In genomic region chr17:80922580-80923160, GRCh38 we compare ENCODE assay signal across 26 cellular contexts.
"Had no signal": no experiment of that assay in that cellular context is flagged by ENCODE, and none has a peak within 500 bp of the region (broad histone marks: within the 10 kb centered on the region; RNA-seq: fewer than 3 reads in every experiment).

No MANE protein-coding gene starts in this region.

- H3K36me3 ChIP-seq: colonic mucosa, neural progenitor cell had no signal

- H3K9me3 ChIP-seq: adrenal gland, ascending aorta, colonic mucosa, esophagus squamous epithelium, gastrocnemius medialis, transverse colon, vagina had no signal

- H3K9me3 Mint-ChIP-seq: activated CD4-positive, alpha-beta T cell treated with anti-CD3 and anti-CD28 coated beads, Interleukin-2, amount 10 ng/mL, durations not matched to agents 7 days and 5 days; activated T-cell treated with anti-CD3 and anti-CD28 coated beads, Interleukin-2, amount 50 U/mL, for 72 hours; effector memory CD8-positive, alpha-beta T cell; naive thymus-derived CD4-positive, alpha-beta T cell; neural progenitor cell; stimulated activated naive CD8-positive, alpha-beta T cell treated with anti-CD3 and anti-CD28 coated beads, Interleukin-15, Interleukin-2, amounts not matched to agents 100 ng/mL and 50 ng/mL, for 24 hours had no signal

- H3K27me3 Mint-ChIP-seq: activated CD4-positive, alpha-beta T cell treated with anti-CD3 and anti-CD28 coated beads, Interleukin-2, amount 10 ng/mL, durations not matched to agents 7 days and 5 days; effector memory CD8-positive, alpha-beta T cell; naive thymus-derived CD4-positive, alpha-beta T cell; progenitor cell of endocrine pancreas; stimulated activated naive CD8-positive, alpha-beta T cell treated with anti-CD3 and anti-CD28 coated beads, Interleukin-15, Interleukin-2, amounts not matched to agents 100 ng/mL and 50 ng/mL, for 24 hours had no signal

- H3K4me3 Mint-ChIP-seq: activated CD4-positive, alpha-beta T cell treated with anti-CD3 and anti-CD28 coated beads, Interleukin-2, amount 10 ng/mL, durations not matched to agents 7 days and 5 days; activated T-cell treated with anti-CD3 and anti-CD28 coated beads, Interleukin-2, amount 50 U/mL, for 72 hours; effector memory CD8-positive, alpha-beta T cell; naive thymus-derived CD4-positive, alpha-beta T cell; neural progenitor cell; stimulated activated naive CD8-positive, alpha-beta T cell treated with anti-CD3 and anti-CD28 coated beads, Interleukin-15, Interleukin-2, amounts not matched to agents 100 ng/mL and 50 ng/mL, for 24 hours had no signal

- H3K4me3 ChIP-seq: adrenal gland, ascending aorta, colonic mucosa, dorsolateral prefrontal cortex, esophagus squamous epithelium, gastrocnemius medialis, lung, neural progenitor cell, transverse colon, vagina had no signal

- H3K4me1 Mint-ChIP-seq: activated CD4-positive, alpha-beta T cell treated with anti-CD3 and anti-CD28 coated beads, Interleukin-2, amount 10 ng/mL, durations not matched to agents 7 days and 5 days had no signal

- DNase-seq: activated CD4-positive, alpha-beta T cell treated with anti-CD3 and anti-CD28 coated beads, Interleukin-2, amount 10 ng/mL, durations not matched to agents 7 days and 5 days; activated CD4-positive, CD25-positive, alpha-beta regulatory T cell treated with anti-CD3 and anti-CD28 coated beads, Interleukin-2, amount 50 U/mL, for 72 hours; activated CD8-positive, alpha-beta memory T cell treated with anti-CD3 and anti-CD28 coated beads for 24 hours; activated effector memory CD4-positive, alpha-beta T cell treated with anti-CD3 and anti-CD28 coated beads, Interleukin-2, amount 50 U/mL, for 16 hours; activated naive CD4-positive, alpha-beta T cell treated with anti-CD3 and anti-CD28 coated beads, Interleukin-2, amount 50 U/mL, for 16 hours; activated T-cell treated with anti-CD3 and anti-CD28 coated beads, Interleukin-2, amount 50 U/mL, for 72 hours; brain microvascular endothelial cell; central memory CD4-positive, alpha-beta T cell; colonic mucosa; effector memory CD8-positive, alpha-beta T cell; esophagus squamous epithelium; gastrocnemius medialis; naive thymus-derived CD4-positive, alpha-beta T cell; retina; stimulated activated CD4-positive, alpha-beta T cell treated with anti-CD3 and anti-CD28 coated beads, Interleukin-4, amount 100 ng/mL, for 24 hours; T-helper 1 cell; transverse colon; WERI-Rb-1 had no signal

- H3K27ac Mint-ChIP-seq: activated CD4-positive, alpha-beta T cell treated with anti-CD3 and anti-CD28 coated beads, Interleukin-2, amount 10 ng/mL, durations not matched to agents 7 days and 5 days; activated T-cell treated with anti-CD3 and anti-CD28 coated beads, Interleukin-2, amount 50 U/mL, for 72 hours; effector memory CD8-positive, alpha-beta T cell; naive thymus-derived CD4-positive, alpha-beta T cell; neural progenitor cell; progenitor cell of endocrine pancreas; stimulated activated naive CD8-positive, alpha-beta T cell treated with anti-CD3 and anti-CD28 coated beads, Interleukin-15, Interleukin-2, amounts not matched to agents 100 ng/mL and 50 ng/mL, for 24 hours had no signal

- H3K27me3 ChIP-seq: adrenal gland, ascending aorta, brain microvascular endothelial cell, colonic mucosa, dorsolateral prefrontal cortex, esophagus squamous epithelium, gastrocnemius medialis, transverse colon, vagina had no signal

- H3K27ac ChIP-seq: adrenal gland, ascending aorta, brain microvascular endothelial cell, colonic mucosa, esophagus squamous epithelium, gastrocnemius medialis, neural progenitor cell, transverse colon, vagina, WERI-Rb-1 had no signal

- ATAC-seq: activated T-cell treated with anti-CD3 and anti-CD28 coated beads, Interleukin-2, amount 50 U/mL, for 72 hours; effector memory CD8-positive, alpha-beta T cell; gastrocnemius medialis; naive thymus-derived CD4-positive, alpha-beta T cell had no signal

- H3K4me1 ChIP-seq: colonic mucosa, transverse colon had no signal
